Comparison of ENCODE assay signal across 34 cellular contexts in genomic region chr18:70073442-70073841, GRCh38.
"Had no signal": no experiment of that assay in that cellular context is flagged by ENCODE, and none has a peak within 500 bp of the region (broad histone marks: within the 10 kb centered on the region; RNA-seq: fewer than 3 reads in every experiment).

No MANE protein-coding gene starts in this region.

- H3K27me3 ChIP-seq: adrenal gland, cardiac muscle cell had no signal

- H3K36me3 ChIP-seq: adrenal gland, cardiac muscle cell had no signal

- H3K9me3 ChIP-seq: adrenal gland had no signal

- ATAC-seq: activated CD8-positive, alpha-beta T cell treated with anti-CD3 and anti-CD28 coated beads for 36 hours; activated naive CD4-positive, alpha-beta T cell treated with anti-CD3 and anti-CD28 coated beads, Interleukin-2, amount 50 U/mL, for 72 hours; activated T-cell treated with anti-CD3 and anti-CD28 coated beads, Interleukin-2, amount 50 U/mL, for 4 hours; activated T-cell treated with anti-CD3 and anti-CD28 coated beads, Interleukin-2, amount 50 U/mL, for 72 hours; activated T-helper 17 cell treated with anti-CD3 and anti-CD28 coated beads, Interleukin-2, amount 50 U/mL, for 72 hours had no signal

- H3K27ac ChIP-seq: adrenal gland, cardiac muscle cell, VCaP had no signal

- DNase-seq: activated B cell treated with CpG ODN at 0.5 μM for 24 hours; activated CD4-positive, alpha-beta memory T cell treated with anti-CD3 and anti-CD28 coated beads for 36 hours; activated CD4-positive, alpha-beta T cell treated with anti-CD3 and anti-CD28 coated beads for 4 hours; activated CD4-positive, alpha-beta T cell treated with anti-CD3 and anti-CD28 coated beads, Interleukin-2, amount 10 ng/mL, durations not matched to agents 24 days and 14 days; activated CD4-positive, alpha-beta T cell treated with anti-CD3 and anti-CD28 coated beads, Interleukin-2, amount 50 U/mL, for 1 hour; activated CD4-positive, alpha-beta T cell treated with anti-CD3 and anti-CD28 coated beads, Interleukin-2, amount 50 U/mL, for 4 hours; activated CD4-positive, CD25-positive, alpha-beta regulatory T cell treated with anti-CD3 and anti-CD28 coated beads, Interleukin-2, amount 50 U/mL, for 72 hours; activated CD8-positive, alpha-beta memory T cell treated with anti-CD3 and anti-CD28 coated beads, Interleukin-2, amount 50 U/mL, for 4 hours; activated CD8-positive, alpha-beta T cell treated with anti-CD3 and anti-CD28 coated beads for 36 hours; activated effector memory CD4-positive, alpha-beta T cell treated with anti-CD3 and anti-CD28 coated beads, Interleukin-2, amount 50 U/mL, for 16 hours; activated gamma-delta T cell treated with Interleukin-2 at 50 U/mL for 16 hours; activated naive CD4-positive, alpha-beta T cell; activated naive CD4-positive, alpha-beta T cell treated with anti-CD3 and anti-CD28 coated beads for 36 hours; activated naive CD4-positive, alpha-beta T cell treated with anti-CD3 and anti-CD28 coated beads, Interleukin-2, amount 50 U/mL, for 16 hours; activated naive CD8-positive, alpha-beta T cell treated with anti-CD3 and anti-CD28 coated beads for 36 hours; activated T-cell treated with anti-CD3 and anti-CD28 coated beads for 4 hours; activated T-cell treated with anti-CD3 and anti-CD28 coated beads, Interleukin-2, amount 50 U/mL, for 1 hour; activated T-cell treated with anti-CD3 and anti-CD28 coated beads, Interleukin-2, amount 50 U/mL, for 4 hours; activated T-cell treated with anti-CD3 and anti-CD28 coated beads, Interleukin-2, amount 50 U/mL, for 72 hours; adrenal gland; amniotic stem cell; aorta; caudate nucleus; T-helper 1 cell; T-helper 2 cell; T-helper 9 cell had no signal

- H3K4me1 Mint-ChIP-seq: activated B cell treated with CpG ODN at 0.5 μM for 24 hours; activated T-helper 17 cell treated with anti-CD3 and anti-CD28 coated beads, Interleukin-2, amount 50 U/mL, for 72 hours; brain had no signal

- H3K9me3 Mint-ChIP-seq: activated B cell treated with CpG ODN at 0.5 μM for 24 hours; activated CD4-positive, alpha-beta memory T cell treated with anti-CD3 and anti-CD28 coated beads for 36 hours; activated CD4-positive, alpha-beta T cell treated with anti-CD3 and anti-CD28 coated beads, Interleukin-2, amount 10 ng/mL, durations not matched to agents 24 days and 14 days; activated CD8-positive, alpha-beta T cell treated with anti-CD3 and anti-CD28 coated beads for 36 hours; activated naive CD4-positive, alpha-beta T cell treated with anti-CD3 and anti-CD28 coated beads for 36 hours; activated naive CD4-positive, alpha-beta T cell treated with anti-CD3 and anti-CD28 coated beads, Interleukin-2, amount 50 U/mL, for 72 hours; activated naive CD8-positive, alpha-beta T cell treated with anti-CD3 and anti-CD28 coated beads for 36 hours; activated T-cell treated with anti-CD3 and anti-CD28 coated beads, Interleukin-2, amount 50 U/mL, for 4 hours; activated T-cell treated with anti-CD3 and anti-CD28 coated beads, Interleukin-2, amount 50 U/mL, for 72 hours; activated T-helper 1 cell treated with anti-CD3 and anti-CD28 coated beads, Interleukin-12 subunit alpha, Interleukin-12 subunit beta, Interleukin-2, Interleukin-4 antibody, amounts not matched to agents 30 ng/mL and 10 ng/mL and 1 ng/mL, durations not matched to agents 14 hours and 24 hours and 36 hours; activated T-helper 17 cell treated with anti-CD3 and anti-CD28 coated beads, Interleukin-2, amount 50 U/mL, for 72 hours; brain; T-helper 1 cell treated with Interleukin-12 subunit alpha and Interleukin-12 subunit beta and Interleukin-4 antibody, amounts not matched to agents 30 μg/mL and 1 μg/mL, for 36 hours; T-helper 2 cell treated with Interferon-gamma antibody and Interleukin-4, amounts not matched to agents 5 μg/mL and 100 μg/mL, for 36 hours had no signal

- H3K27ac Mint-ChIP-seq: activated B cell treated with CpG ODN at 0.5 μM for 24 hours; activated CD4-positive, alpha-beta memory T cell treated with anti-CD3 and anti-CD28 coated beads for 36 hours; activated CD4-positive, alpha-beta T cell treated with anti-CD3 and anti-CD28 coated beads, Interleukin-2, amount 10 ng/mL, durations not matched to agents 24 days and 14 days; activated CD8-positive, alpha-beta T cell treated with anti-CD3 and anti-CD28 coated beads for 36 hours; activated naive CD4-positive, alpha-beta T cell treated with anti-CD3 and anti-CD28 coated beads for 36 hours; activated naive CD4-positive, alpha-beta T cell treated with anti-CD3 and anti-CD28 coated beads, Interleukin-2, amount 50 U/mL, for 72 hours; activated naive CD8-positive, alpha-beta T cell treated with anti-CD3 and anti-CD28 coated beads for 36 hours; activated T-cell treated with anti-CD3 and anti-CD28 coated beads, Interleukin-2, amount 50 U/mL, for 72 hours; activated T-helper 1 cell treated with anti-CD3 and anti-CD28 coated beads, Interleukin-12 subunit alpha, Interleukin-12 subunit beta, Interleukin-2, Interleukin-4 antibody, amounts not matched to agents 30 ng/mL and 10 ng/mL and 1 ng/mL, durations not matched to agents 14 hours and 24 hours and 36 hours; activated T-helper 17 cell treated with anti-CD3 and anti-CD28 coated beads, Interleukin-2, amount 50 U/mL, for 72 hours; T-helper 1 cell treated with Interleukin-12 subunit alpha and Interleukin-12 subunit beta and Interleukin-4 antibody, amounts not matched to agents 30 μg/mL and 1 μg/mL, for 36 hours; T-helper 2 cell treated with Interferon-gamma antibody and Interleukin-4, amounts not matched to agents 5 μg/mL and 100 μg/mL, for 36 hours had no signal

- H3K27me3 Mint-ChIP-seq: activated B cell treated with CpG ODN at 0.5 μM for 24 hours; activated CD4-positive, alpha-beta memory T cell treated with anti-CD3 and anti-CD28 coated beads for 36 hours; activated CD4-positive, alpha-beta T cell treated with anti-CD3 and anti-CD28 coated beads, Interleukin-2, amount 10 ng/mL, durations not matched to agents 24 days and 14 days; activated CD8-positive, alpha-beta T cell treated with anti-CD3 and anti-CD28 coated beads for 36 hours; activated naive CD8-positive, alpha-beta T cell treated with anti-CD3 and anti-CD28 coated beads for 36 hours; activated T-helper 17 cell treated with anti-CD3 and anti-CD28 coated beads, Interleukin-2, amount 50 U/mL, for 72 hours; brain had no signal

- H3K4me1 ChIP-seq: adrenal gland had no signal

- H3K4me3 ChIP-seq: adrenal gland, cardiac muscle cell had no signal

- H3K4me3 Mint-ChIP-seq: activated B cell treated with CpG ODN at 0.5 μM for 24 hours; activated CD4-positive, alpha-beta memory T cell treated with anti-CD3 and anti-CD28 coated beads for 36 hours; activated CD4-positive, alpha-beta T cell treated with anti-CD3 and anti-CD28 coated beads, Interleukin-2, amount 10 ng/mL, durations not matched to agents 24 days and 14 days; activated CD8-positive, alpha-beta T cell treated with anti-CD3 and anti-CD28 coated beads for 36 hours; activated naive CD4-positive, alpha-beta T cell treated with anti-CD3 and anti-CD28 coated beads for 36 hours; activated naive CD8-positive, alpha-beta T cell treated with anti-CD3 and anti-CD28 coated beads for 36 hours; activated T-cell treated with anti-CD3 and anti-CD28 coated beads, Interleukin-2, amount 50 U/mL, for 4 hours; activated T-cell treated with anti-CD3 and anti-CD28 coated beads, Interleukin-2, amount 50 U/mL, for 72 hours; activated T-helper 1 cell treated with anti-CD3 and anti-CD28 coated beads, Interleukin-12 subunit alpha, Interleukin-12 subunit beta, Interleukin-2, Interleukin-4 antibody, amounts not matched to agents 30 ng/mL and 10 ng/mL and 1 ng/mL, durations not matched to agents 14 hours and 24 hours and 36 hours; activated T-helper 17 cell treated with anti-CD3 and anti-CD28 coated beads, Interleukin-2, amount 50 U/mL, for 72 hours; brain; T-helper 1 cell treated with Interleukin-12 subunit alpha and Interleukin-12 subunit beta and Interleukin-4 antibody, amounts not matched to agents 30 μg/mL and 1 μg/mL, for 36 hours; T-helper 2 cell treated with Interferon-gamma antibody and Interleukin-4, amounts not matched to agents 5 μg/mL and 100 μg/mL, for 36 hours had no signal
